Comparison of ENCODE assay signal across 17 cellular contexts in genomic region chr5:138246334-138246733, GRCh38. TPM values are rescaled to one million over a fixed set of nuclear protein-coding genes. Genes with fewer than 3 reads are reported as not detected.
DNase-seq lines count a peak whose midpoint lies in the region; ATAC-seq and TF ChIP-seq lines count a peak whose summit lies in the region.
"Had no signal": no experiment of that assay in that cellular context is flagged by ENCODE, and none has a peak within 500 bp of the region (broad histone marks: within the 10 kb centered on the region; RNA-seq: fewer than 3 reads in every experiment).

No MANE protein-coding gene starts in this region.

- H3K9me3 Mint-ChIP-seq in activated naive CD8-positive, alpha-beta T cell treated with anti-CD3 and anti-CD28 coated beads, Interleukin-2, amount 10 ng/mL, durations not matched to agents 7 days and 5 days: no peaks in the 10 kb centered on the region
- H3K9me3 Mint-ChIP-seq in activated naive CD8-positive, alpha-beta T cell treated with anti-CD3 and anti-CD28 coated beads, Interleukin-2, amount 50 U/mL, for 24 hours: no peaks in the 10 kb centered on the region
- no peaks in the 10 kb centered on the region for H3K9me3 Mint-ChIP-seq in neural progenitor cell
- H3K9me3 Mint-ChIP-seq: CD4-positive, CD25-positive, alpha-beta regulatory T cell had no signal

- no peaks in the 10 kb centered on the region for H3K79me2 ChIP-seq in neural progenitor cell (ENCODE audit: low read depth)

- POLR2A ChIA-PET in activated naive CD8-positive, alpha-beta T cell treated with anti-CD3 and anti-CD28 coated beads, Interleukin-2, amount 10 ng/mL, durations not matched to agents 7 days and 5 days (lab: Charles Lee): no interaction called here

- H3K4me2 ChIP-seq in neural progenitor cell: no peak overlapping the region
- H3K4me2 ChIP-seq: BLaER1 had no signal

- no peaks in the 10 kb centered on the region for H3K36me3 Mint-ChIP-seq in activated naive CD8-positive, alpha-beta T cell treated with anti-CD3 and anti-CD28 coated beads, Interleukin-2, amount 10 ng/mL, durations not matched to agents 7 days and 5 days
- no peaks in the 10 kb centered on the region for H3K36me3 Mint-ChIP-seq in activated naive CD8-positive, alpha-beta T cell treated with anti-CD3 and anti-CD28 coated beads, Interleukin-2, amount 50 U/mL, for 24 hours (ENCODE audit: low read depth)
- no peaks in the 10 kb centered on the region for H3K36me3 Mint-ChIP-seq in neural progenitor cell
- H3K36me3 Mint-ChIP-seq: CD4-positive, CD25-positive, alpha-beta regulatory T cell had no signal

- H2AFZ ChIP-seq in neural progenitor cell (replicated peaks): no peak overlapping the region
- H2AFZ ChIP-seq: GM23248 had no signal

- peak overlapping the region; percentile 13 for H3K27ac Mint-ChIP-seq in activated naive CD8-positive, alpha-beta T cell treated with anti-CD3 and anti-CD28 coated beads, Interleukin-2, amount 10 ng/mL, durations not matched to agents 7 days and 5 days
- H3K27ac Mint-ChIP-seq in activated naive CD8-positive, alpha-beta T cell treated with anti-CD3 and anti-CD28 coated beads, Interleukin-2, amount 50 U/mL, for 24 hours: no peak overlapping the region
- peak overlapping the region; percentile 88 for H3K27ac Mint-ChIP-seq in neural progenitor cell
- H3K27ac Mint-ChIP-seq: CD4-positive, CD25-positive, alpha-beta regulatory T cell had no signal

- H3K27me3 Mint-ChIP-seq in activated naive CD8-positive, alpha-beta T cell treated with anti-CD3 and anti-CD28 coated beads, Interleukin-2, amount 10 ng/mL, durations not matched to agents 7 days and 5 days: peaks cover 32% of the 10 kb centered on the region
- H3K27me3 Mint-ChIP-seq in activated naive CD8-positive, alpha-beta T cell treated with anti-CD3 and anti-CD28 coated beads, Interleukin-2, amount 50 U/mL, for 24 hours: peaks cover 26% of the 10 kb centered on the region
- peaks cover 14% of the 10 kb centered on the region for H3K27me3 Mint-ChIP-seq in neural progenitor cell (ENCODE audit: insufficient read depth, low read depth)

- H3K9me3 ChIP-seq in left lung (no peaks in the 10 kb centered on the region), neural progenitor cell (ENCODE audit: low read depth) (no peaks in the 10 kb centered on the region), lower lobe of right lung (no peaks in the 10 kb centered on the region)

- no peak overlapping the region for H3K9ac ChIP-seq in neural progenitor cell
- H3K9ac ChIP-seq: BLaER1, GM23248 had no signal

- no peak overlapping the region for H3K4me3 Mint-ChIP-seq in activated naive CD8-positive, alpha-beta T cell treated with anti-CD3 and anti-CD28 coated beads, Interleukin-2, amount 10 ng/mL, durations not matched to agents 7 days and 5 days
- H3K4me3 Mint-ChIP-seq in activated naive CD8-positive, alpha-beta T cell treated with anti-CD3 and anti-CD28 coated beads, Interleukin-2, amount 50 U/mL, for 24 hours: no peak overlapping the region
- H3K4me3 Mint-ChIP-seq in neural progenitor cell: peak overlapping the region; percentile 37
- H3K4me3 Mint-ChIP-seq: CD4-positive, CD25-positive, alpha-beta regulatory T cell had no signal

- H3K27ac ChIP-seq in left lung (no peak overlapping the region), neural progenitor cell (no peak overlapping the region), lower lobe of right lung (no peak overlapping the region)
- H3K27ac ChIP-seq: BLaER1, GM23248 had no signal

- no peak for ATAC-seq in activated naive CD8-positive, alpha-beta T cell treated with anti-CD3 and anti-CD28 coated beads, Interleukin-2, amount 10 ng/mL, durations not matched to agents 7 days and 5 days (ENCODE audit: low read depth)
- ATAC-seq in activated naive CD8-positive, alpha-beta T cell treated with anti-CD3 and anti-CD28 coated beads, Interleukin-2, amount 50 U/mL, for 24 hours: no peak
- ATAC-seq in left lung: peak; percentile 70
- no peak for ATAC-seq in lower lobe of right lung
- ATAC-seq: GM12878, HCT116 had no signal

- H3K4me1 Mint-ChIP-seq in activated naive CD8-positive, alpha-beta T cell treated with anti-CD3 and anti-CD28 coated beads, Interleukin-2, amount 10 ng/mL, durations not matched to agents 7 days and 5 days: peaks cover 2% of the 10 kb centered on the region
- peaks cover 3% of the 10 kb centered on the region for H3K4me1 Mint-ChIP-seq in activated naive CD8-positive, alpha-beta T cell treated with anti-CD3 and anti-CD28 coated beads, Interleukin-2, amount 50 U/mL, for 24 hours
- H3K4me1 Mint-ChIP-seq in neural progenitor cell: peaks cover 33% of the 10 kb centered on the region

- H3K4me3 ChIP-seq in left lung: no peak overlapping the region
- H3K4me3 ChIP-seq in neural progenitor cell: no peak overlapping the region
- H3K4me3 ChIP-seq in lower lobe of right lung: no peak overlapping the region
- H3K4me3 ChIP-seq: BLaER1, GM12878, GM23248 had no signal

- H3K27me3 ChIP-seq in left lung: peaks cover 0 to 20% of the 10 kb centered on the region in 2 donors
- H3K27me3 ChIP-seq in neural progenitor cell: peaks cover 24% of the 10 kb centered on the region
- H3K27me3 ChIP-seq in lower lobe of right lung (ENCODE audit: low read depth): peaks cover 20% of the 10 kb centered on the region

- TF ChIP-seq CTCF in left lung (IDR thresholded peaks at IDR 0.05) (no peak), neural progenitor cell (IDR thresholded peaks at IDR 0.05) (no peak), lower lobe of right lung (IDR thresholded peaks at IDR 0.05) (no peak)

- H4K20me1 ChIP-seq in neural progenitor cell (ENCODE audit: low read depth): no peaks in the 10 kb centered on the region
- H4K20me1 ChIP-seq: BLaER1 had no signal

- intact Hi-C loops in left lung (cut with DNase I): no loop called here
- intact Hi-C loops in lower lobe of right lung (cut with DNase I): no loop called here

- peaks cover 25% of the 10 kb centered on the region for H3F3A ChIP-seq in neural progenitor cell (ENCODE audit: low read depth)

- peaks cover 0 to 9% of the 10 kb centered on the region in 2 donors for H3K4me1 ChIP-seq in left lung
- H3K4me1 ChIP-seq in neural progenitor cell: peaks cover 32% of the 10 kb centered on the region
- peaks cover 5% of the 10 kb centered on the region for H3K4me1 ChIP-seq in lower lobe of right lung

- no peak for DNase-seq in activated naive CD8-positive, alpha-beta T cell treated with anti-CD3 and anti-CD28 coated beads, Interleukin-2, amount 10 ng/mL, durations not matched to agents 7 days and 5 days
- no peak for DNase-seq in activated naive CD8-positive, alpha-beta T cell treated with anti-CD3 and anti-CD28 coated beads, Interleukin-2, amount 50 U/mL, for 24 hours
- no peak for DNase-seq in left lung
- no peak for DNase-seq in neural progenitor cell (ENCODE audit: low spot score)
- DNase-seq in RKO (ENCODE audit: low spot score): no peak
- DNase-seq in lower lobe of right lung: no peak
- no peak for DNase-seq in activated T-cell treated with anti-CD3 and anti-CD28 coated beads, Interleukin-2, amount 50 U/mL, for 1 hour
- DNase-seq: 8988T; AML-193; Calu3; CD4-positive, CD25-positive, alpha-beta regulatory T cell; DMS 273 treated with DMSO at 0.1 percent for 48 hours; GM23248 had no signal

- H3K36me3 ChIP-seq in left lung (no peaks in the 10 kb centered on the region), neural progenitor cell (no peaks in the 10 kb centered on the region), lower lobe of right lung (no peaks in the 10 kb centered on the region)
- H3K36me3 ChIP-seq: BLaER1 had no signal

RNA-seq across cellular contexts. Expression of gene GFRA3, which starts 28.1 kb away (rescaled TPM):
- not detected for total RNA-seq in activated naive CD8-positive, alpha-beta T cell treated with anti-CD3 and anti-CD28 coated beads, Interleukin-2, amount 10 ng/mL, durations not matched to agents 7 days and 5 days
- total RNA-seq in left lung (1 to 10 TPM in 1 of 2 donors, not detected in 1; 1.9 TPM), neural progenitor cell (ENCODE audit: low replicate concordance) (not detected in 2 replicates), lower lobe of right lung (0.53 TPM)
- total RNA-seq: CD4-positive, CD25-positive, alpha-beta regulatory T cell; G401; GM23248 had no signal

RNA-seq across cellular contexts. Expression of gene CDC23, which starts 33.2 kb away (rescaled TPM):
- total RNA-seq in activated naive CD8-positive, alpha-beta T cell treated with anti-CD3 and anti-CD28 coated beads, Interleukin-2, amount 10 ng/mL, durations not matched to agents 7 days and 5 days: 10 to 100 TPM; 33.0 to 34.4 TPM
- total RNA-seq in left lung (10 to 100 TPM; 18.8 to 27.1 TPM), neural progenitor cell (ENCODE audit: low replicate concordance) (62.8 and 83.3 TPM in 2 replicates), lower lobe of right lung (21.5 TPM)
